In genomic region chr5:110590187-110590586, GRCh38 we compare ENCODE assay signal across 8 cellular contexts.
DNase-seq lines count a peak whose midpoint lies in the region; ATAC-seq, FAIRE-seq and TF ChIP-seq lines count a peak whose summit lies in the region.

No MANE protein-coding gene starts in this region.

- no peaks in the 10 kb centered on the region for H3K4me1 ChIP-seq in gastroesophageal sphincter

- DNase-seq in D341Med (ENCODE audit: low spot score): peak; percentile 23
- peak; percentile 30 for DNase-seq in NCI-H69 (lab: John Stamatoyannopoulos, UW)
- peak; percentile 19 for DNase-seq in fibroblast of villous mesenchyme (ENCODE audit: low read depth)
- DNase-seq in T-helper 2 cell: no peak
- no peak for DNase-seq in RCC 7860 (ENCODE audit: low spot score)
- no peak for DNase-seq in activated CD4-positive, alpha-beta T cell treated with anti-CD3 and anti-CD28 coated beads, Interleukin-2, amount 50 U/mL, for 48 hours

- WGBS in gastroesophageal sphincter (ENCODE audit: low coverage in 1 of 2), 2 donors: 30 to 57% methylated on average over 1 to 2 of the region's 2 CpGs

- peak; percentile 78 for ATAC-seq in GM21526 (IDR thresholded peaks at IDR 0.05; ENCODE audit: low FRiP score, unreplicated experiment)
- no peak for ATAC-seq in gastroesophageal sphincter

- peaks cover 0 to 8% (median 0%) of the 10 kb centered on the region in 3 donors for H3K9me3 ChIP-seq in gastroesophageal sphincter

- no peak for FAIRE-seq in RCC 7860 (lab: Jason Lieb, UNC)

- peaks cover 0 to 6% of the 10 kb centered on the region in 2 donors for H3K36me3 ChIP-seq in gastroesophageal sphincter

- H3K4me3 ChIP-seq in fibroblast of villous mesenchyme (ENCODE audit: low read depth, low read length) (no peak overlapping the region), gastroesophageal sphincter (no peak overlapping the region)

- TF ChIP-seq CTCF in fibroblast of villous mesenchyme (IDR thresholded peaks at IDR 0.05; ENCODE audit: insufficient read depth, low read depth, low read length): peak; percentile 51
- peak in 2 of 4 experiments; percentile 20 to 27 for TF ChIP-seq CTCF in gastroesophageal sphincter (IDR thresholded peaks at IDR 0.05)

- no peak overlapping the region for H3K27ac ChIP-seq in gastroesophageal sphincter

- H3K27me3 ChIP-seq in gastroesophageal sphincter: no peaks in the 10 kb centered on the region

- TF ChIP-seq POLR2A in gastroesophageal sphincter (IDR thresholded peaks at IDR 0.05): no peak

- TF ChIP-seq EP300 in gastroesophageal sphincter (IDR thresholded peaks at IDR 0.05): no peak

Comparison
In these comparisons a context has a peak if more than half of its experiments do, and no peak if none do; other contexts are left out.
1. DNase-seq: peak in D341Med (single experiment), NCI-H69 (single experiment) and fibroblast of villous mesenchyme (single experiment); none in T-helper 2 cell (0 of 5), RCC 7860 (single experiment) and activated CD4-positive, alpha-beta T cell treated with anti-CD3 and anti-CD28 coated beads, Interleukin-2, amount 50 U/mL, for 48 hours (0 of 2).